Comparison of ENCODE assay signal across 8 cellular contexts in the genomic region with DNA sequence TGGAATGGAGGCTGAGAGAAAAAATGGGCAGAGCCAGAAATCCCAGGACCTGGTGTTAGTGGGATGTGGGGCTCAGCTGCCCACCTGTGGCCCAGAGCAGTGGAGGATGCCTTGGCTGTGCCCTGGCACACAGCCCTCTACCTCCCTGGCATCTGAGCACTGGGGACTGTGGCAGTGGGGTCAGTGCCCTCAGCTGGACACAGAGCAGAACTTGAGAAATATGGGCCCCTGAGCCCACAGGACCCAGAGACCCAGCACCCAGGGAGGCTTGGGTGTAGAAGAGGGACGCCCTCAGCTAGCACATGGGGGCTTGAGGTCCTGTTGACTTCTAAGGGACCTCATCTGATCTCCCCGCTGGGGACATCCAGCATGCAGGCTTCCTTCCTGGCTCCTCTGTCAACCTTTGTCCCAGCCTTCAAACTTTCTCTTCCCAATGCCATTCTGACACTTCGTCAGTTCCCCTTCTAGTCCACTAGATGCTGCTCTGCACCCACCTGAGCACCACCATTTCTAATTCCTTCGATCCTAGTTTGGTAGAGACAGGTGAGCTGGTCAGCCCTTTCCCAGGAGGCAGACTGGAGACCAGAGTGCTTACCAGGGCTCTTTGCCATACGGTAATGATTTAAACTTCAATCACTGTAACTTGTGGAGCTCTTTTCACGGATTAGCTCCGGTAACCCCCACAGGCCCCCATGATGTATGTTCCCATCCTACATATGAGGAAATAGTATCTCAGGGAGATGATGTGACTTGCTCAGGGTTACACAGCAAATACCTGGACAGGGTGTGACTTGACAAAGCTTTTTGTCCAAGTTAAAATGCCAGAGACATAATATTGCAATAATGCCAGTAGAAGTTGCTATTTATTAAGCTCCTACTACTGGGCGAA.
DNase-seq lines count a peak whose midpoint lies in the region; ATAC-seq and TF ChIP-seq lines count a peak whose summit lies in the region.

No MANE protein-coding gene starts in this region.

- no peaks in the 10 kb centered on the region for H3K9me3 ChIP-seq in neural cell (ENCODE audit: low read length)

- H3K79me2 ChIP-seq in neural cell (replicated peaks; ENCODE audit: insufficient read depth, low read length): no peaks in the 10 kb centered on the region

- no peaks in the 10 kb centered on the region for H3F3A ChIP-seq in neural cell (ENCODE audit: insufficient read depth, low read length, poor library complexity, severe bottlenecking)

- no peak overlapping the region for H3K9ac ChIP-seq in neural cell (ENCODE audit: low read length)

- TF ChIP-seq EP300 in neural cell (conservative IDR thresholded peaks at IDR 0.05; ENCODE audit: poor library complexity, severe bottlenecking): no peak

- TF ChIP-seq CTCF in GM12872 (IDR thresholded peaks at IDR 0.05; ENCODE audit: insufficient read depth, low read depth, low read length) (peak; percentile 89), coronary artery (IDR thresholded peaks at IDR 0.05) (peak; percentile 43), neural cell (IDR thresholded peaks at IDR 0.05; ENCODE audit: poor library complexity, severe bottlenecking) (peak; percentile 98)

- H3K36me3 ChIP-seq in neural cell (ENCODE audit: insufficient read depth, low read length): no peaks in the 10 kb centered on the region

- no peak for ATAC-seq in HG02642 (IDR thresholded peaks at IDR 0.05; ENCODE audit: poor library complexity, unreplicated experiment)

- H3K27ac ChIP-seq in coronary artery: no peak overlapping the region
- H3K27ac ChIP-seq in neural cell (ENCODE audit: low read length): no peak overlapping the region

- H3K4me3 ChIP-seq in coronary artery (no peak overlapping the region), neural cell (ENCODE audit: low read length) (no peak overlapping the region)

- peak; percentile 16 for DNase-seq in A172 (ENCODE audit: low spot score)
- peak; percentile 18 for DNase-seq in NCI-H460 (ENCODE audit: extremely low read depth, low read depth)
- DNase-seq in coronary artery (ENCODE audit: low spot score): no peak
- no peak for DNase-seq in SKM-1 (lab: John Stamatoyannopoulos, UW; ENCODE audit: unreplicated experiment)
- no peak for DNase-seq in cortex of kidney (lab: John Stamatoyannopoulos, UW)

- no peak overlapping the region for H2AFZ ChIP-seq in neural cell (ENCODE audit: low read depth, low read length)

- H3K27me3 ChIP-seq in neural cell (ENCODE audit: insufficient read depth, low read depth, low read length): no peaks in the 10 kb centered on the region

- no peak overlapping the region for H3K4me2 ChIP-seq in neural cell (ENCODE audit: low read length)

- peak; percentile 100 for TF ChIP-seq RAD21 in neural cell (conservative IDR thresholded peaks at IDR 0.05)

- no peaks in the 10 kb centered on the region for H3K9me2 ChIP-seq in neural cell (ENCODE audit: insufficient read depth, low read length)

- H4K20me1 ChIP-seq in neural cell (ENCODE audit: insufficient read depth): no peaks in the 10 kb centered on the region

TF ChIP-seq in neural cell, 6 proteins besides CTCF, POLR2A, EP300 and RAD21:
- peak; percentile 99 for TF ChIP-seq SMC3 (conservative IDR thresholded peaks at IDR 0.05; ENCODE audit: poor library complexity)
- peak; percentile 27 for TF ChIP-seq MXI1 (conservative IDR thresholded peaks at IDR 0.05; ENCODE audit: poor library complexity, severe bottlenecking)
- no peak for TF ChIP-seq REST (IDR thresholded peaks at IDR 0.05; ENCODE audit: borderline replicate concordance)

Comparison
In these comparisons a context has a peak if more than half of its experiments do, and no peak if none do; other contexts are left out.
1. DNase-seq: peak in A172 (single experiment) and NCI-H460 (single experiment); none in coronary artery (single experiment), SKM-1 (single experiment) and cortex of kidney (single experiment).
2. CTCF ChIP-seq: peak in every context shown above with its lines; median percentile 98 in neural cell; 89 in GM12872; 43 in coronary artery.